Comparison of ENCODE assay signal across 8 cellular contexts in genomic region chr4:48780867-48781219, GRCh38. TPM values are rescaled to one million over a fixed set of nuclear protein-coding genes. Genes with fewer than 3 reads are reported as not detected.
DNase-seq lines count a peak whose midpoint lies in the region; ATAC-seq, FAIRE-seq and TF ChIP-seq lines count a peak whose summit lies in the region.

No MANE protein-coding gene starts in this region.

- no peak for FAIRE-seq in small intestine (lab: Jason Lieb, UNC)
- no peak for FAIRE-seq in D721Med (lab: Jason Lieb, UNC)

- H3K27me3 ChIP-seq in NT2/D1 (ENCODE audit: insufficient read depth, insufficient read length) (peaks cover 5% of the 10 kb centered on the region), small intestine (ENCODE audit: control insufficient read depth in 2 of 2, insufficient read depth in 2 of 2, low read length in 2 of 2) (no peaks in the 10 kb centered on the region)

- peak overlapping the region; percentile 90 for H3K4me3 ChIP-seq in GM12864 (ENCODE audit: low read depth, low read length)
- peak overlapping the region; percentile 60 for H3K4me3 ChIP-seq in NT2/D1 (ENCODE audit: insufficient read length, low read depth)
- peak overlapping the region; percentile 76 for H3K4me3 ChIP-seq in iPS-11a (ENCODE audit: low read depth, low read length)
- H3K4me3 ChIP-seq in small intestine (ENCODE audit: low read depth in 1 of 2, low read length in 2 of 2), result peak overlapping the region; percentile 8 to 68

- H3K36me3 ChIP-seq in NT2/D1 (ENCODE audit: insufficient read depth, insufficient read length, low read length) (no peaks in the 10 kb centered on the region), small intestine (ENCODE audit: control insufficient read depth in 2 of 2, insufficient read depth in 2 of 2, low read length in 2 of 2) (no peaks in the 10 kb centered on the region)

- peak overlapping the region; percentile 95 for H3K27ac Mint-ChIP-seq in activated naive CD8-positive, alpha-beta T cell treated with anti-CD3 and anti-CD28 coated beads for 36 hours

- H3K4me1 Mint-ChIP-seq in activated naive CD8-positive, alpha-beta T cell treated with anti-CD3 and anti-CD28 coated beads for 36 hours, result peaks cover 35% of the 10 kb centered on the region

- WGBS in small intestine, 3 donors, result 0 to 2% (median 0%) methylated on average over 10 of the region's 10 CpGs

- no peaks in the 10 kb centered on the region for H3K27me3 Mint-ChIP-seq in activated naive CD8-positive, alpha-beta T cell treated with anti-CD3 and anti-CD28 coated beads for 36 hours

- H3K9me3 Mint-ChIP-seq in activated naive CD8-positive, alpha-beta T cell treated with anti-CD3 and anti-CD28 coated beads for 36 hours, result no peaks in the 10 kb centered on the region

- H3K36me3 Mint-ChIP-seq in activated naive CD8-positive, alpha-beta T cell treated with anti-CD3 and anti-CD28 coated beads for 36 hours, result peaks cover 5% of the 10 kb centered on the region

- H3K9me3 ChIP-seq in NT2/D1 (ENCODE audit: insufficient read depth, low read length), result no peaks in the 10 kb centered on the region
- H3K9me3 ChIP-seq in small intestine (ENCODE audit: control insufficient read depth, low read depth), result no peaks in the 10 kb centered on the region

- H3K27ac ChIP-seq in small intestine (ENCODE audit: low read depth in 1 of 2, low read length in 1 of 2), result peak overlapping the region; percentile 71 to 77

- peak overlapping the region; percentile 78 for H3K9ac ChIP-seq in NT2/D1 (ENCODE audit: insufficient read length, low read depth)

- peak overlapping the region; percentile 95 for H3K4me3 Mint-ChIP-seq in activated naive CD8-positive, alpha-beta T cell treated with anti-CD3 and anti-CD28 coated beads for 36 hours

- H3K4me1 ChIP-seq in NT2/D1 (ENCODE audit: insufficient read depth, insufficient read length) (no peaks in the 10 kb centered on the region), small intestine (ENCODE audit: control insufficient read depth in 2 of 2, insufficient read depth in 1 of 2, low read depth in 1 of 2, low read length in 1 of 2) (peaks cover 2 to 6% of the 10 kb centered on the region in 2 donors)

- TF ChIP-seq CTCF in GM12864 (IDR thresholded peaks at IDR 0.05; ENCODE audit: low read depth, low read length, missing control alignments) (no peak), D721Med (IDR thresholded peaks at IDR 0.05; ENCODE audit: insufficient read depth, missing control alignments) (no peak)

- ATAC-seq in GM21737 (IDR thresholded peaks at IDR 0.05; ENCODE audit: unreplicated experiment), result no peak

- DNase-seq in GM12864 (ENCODE audit: low read depth) (no peak), NT2/D1 (ENCODE audit: low read depth, low spot score) (no peak), small intestine (peak; percentile 79), SHP77 treated with DMSO at 0.1 percent for 48 hours (lab: John Stamatoyannopoulos, UW) (no peak), D721Med (ENCODE audit: insufficient read length, low spot score) (no peak)
- peak; percentile 35 for DNase-seq in activated naive CD8-positive, alpha-beta T cell treated with anti-CD3 and anti-CD28 coated beads for 36 hours

RNA-seq across cellular contexts. Expression of gene FRYL, which starts 0.8 kb away (rescaled TPM):
- 10 to 100 TPM; 54.0 to 63.8 TPM for total RNA-seq in activated naive CD8-positive, alpha-beta T cell treated with anti-CD3 and anti-CD28 coated beads for 36 hours
- 10 to 100 TPM; 17.0 to 24.6 (median 18.1) TPM for polyA plus RNA-seq in small intestine

RNA-seq across cellular contexts. Expression of gene OCIAD1, which starts 50.0 kb away (rescaled TPM):
- total RNA-seq in activated naive CD8-positive, alpha-beta T cell treated with anti-CD3 and anti-CD28 coated beads for 36 hours, result 100 to 1,000 TPM; 116 to 122 TPM
- polyA plus RNA-seq in small intestine, result 100 to 1,000 TPM in 2 of 3 donors, 10 to 100 TPM in 1; 94.0 to 146 (median 102) TPM

Comparison
In these comparisons a context has a peak if more than half of its experiments do, and no peak if none do; other contexts are left out.
1. DNase-seq: peak in activated naive CD8-positive, alpha-beta T cell treated with anti-CD3 and anti-CD28 coated beads for 36 hours (single experiment) and small intestine (single experiment); none in GM12864 (single experiment), NT2/D1 (single experiment), SHP77 treated with DMSO at 0.1 percent for 48 hours (single experiment) and D721Med (single experiment).
2. H3K4me3 ChIP-seq: peak in every context shown above with its lines; median percentile 90 in GM12864; 76 in iPS-11a; 60 in NT2/D1; 38 in small intestine.